8 cellular contexts compared by ENCODE assay signal in the genomic region with DNA sequence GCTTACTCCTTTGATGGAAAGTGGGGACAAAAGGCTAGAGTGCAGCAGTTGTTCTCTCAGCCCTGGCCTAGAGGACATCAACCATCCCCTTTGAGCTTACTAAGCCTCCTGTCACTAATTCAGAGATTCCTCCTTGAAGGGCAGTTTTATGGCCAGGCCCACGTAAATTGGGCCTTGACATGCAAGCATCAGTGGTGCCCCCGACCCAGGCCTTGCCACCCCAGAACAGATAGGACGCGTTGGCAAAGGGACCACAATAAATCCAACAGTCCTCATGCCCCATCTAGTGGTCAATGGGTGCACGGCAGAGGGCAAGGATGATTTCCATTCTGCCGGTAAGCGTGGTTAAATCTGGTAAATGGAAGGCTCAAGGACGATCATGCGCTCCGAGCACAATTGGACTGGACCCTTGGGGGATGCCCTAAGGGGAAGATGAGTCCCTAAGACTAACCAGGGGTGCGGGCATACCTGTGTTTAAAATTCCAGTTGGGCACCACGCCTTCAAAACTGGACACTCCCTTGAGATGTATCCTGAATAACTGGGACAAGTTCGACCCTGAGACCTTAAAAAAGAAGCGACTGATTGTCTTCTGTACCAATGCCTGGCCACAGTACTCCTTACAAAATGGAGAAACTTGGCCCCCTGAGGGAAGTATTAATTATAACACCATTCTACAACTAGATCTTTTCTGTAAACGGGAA.
DNase-seq lines count a peak whose midpoint lies in the region; ATAC-seq lines count a peak whose summit lies in the region.

No MANE protein-coding gene starts in this region.

- H3K9me3 ChIP-seq in endocrine pancreas (ENCODE audit: control insufficient read depth, low read length), result no peaks in the 10 kb centered on the region

- H3K27me3 ChIP-seq in endocrine pancreas (ENCODE audit: control insufficient read depth, insufficient read depth, low read length), result no peaks in the 10 kb centered on the region

- no peak overlapping the region for H3K4me3 ChIP-seq in endocrine pancreas (ENCODE audit: control insufficient read depth, insufficient read depth, low read length)

- DNase-seq in SKM-1 treated with dmso at 0.1 percent for 144 hours (lab: John Stamatoyannopoulos, UW; ENCODE audit: unreplicated experiment) (peak; percentile 5), SKM-1 (lab: John Stamatoyannopoulos, UW; ENCODE audit: unreplicated experiment) (no peak), NCI-H2029 treated with DMSO at 0.1 percent for 48 hours (lab: John Stamatoyannopoulos, UW) (peak; percentile 14), middle frontal gyrus (ENCODE audit: extremely low spot score, low spot score) (peak; percentile 22)
- DNase-seq in activated CD8-positive, alpha-beta memory T cell treated with anti-CD3 and anti-CD28 coated beads for 24 hours, result peak; percentile 89
- DNase-seq in stimulated activated CD8-positive, alpha-beta memory T cell treated with anti-CD3 and anti-CD28 coated beads, Interleukin-7, amount 100 ng/mL, for 1 hour (ENCODE audit: low read depth in 2 of 2), result peak; percentile 30 to 49

- ATAC-seq in HG02870 (IDR thresholded peaks at IDR 0.05; ENCODE audit: unreplicated experiment), result peak; percentile 82

- no peaks in the 10 kb centered on the region for H3K4me1 ChIP-seq in endocrine pancreas (ENCODE audit: control insufficient read depth, insufficient read depth, low read length)

- no peaks in the 10 kb centered on the region for H3K36me3 ChIP-seq in endocrine pancreas (ENCODE audit: control insufficient read depth, insufficient read depth, low read length)

- peak overlapping the region; percentile 44 for H3K9ac ChIP-seq in endocrine pancreas (ENCODE audit: control insufficient read depth, insufficient read depth, low read length)
